ENCODE assay signal across 15 cellular contexts in the genomic region with DNA sequence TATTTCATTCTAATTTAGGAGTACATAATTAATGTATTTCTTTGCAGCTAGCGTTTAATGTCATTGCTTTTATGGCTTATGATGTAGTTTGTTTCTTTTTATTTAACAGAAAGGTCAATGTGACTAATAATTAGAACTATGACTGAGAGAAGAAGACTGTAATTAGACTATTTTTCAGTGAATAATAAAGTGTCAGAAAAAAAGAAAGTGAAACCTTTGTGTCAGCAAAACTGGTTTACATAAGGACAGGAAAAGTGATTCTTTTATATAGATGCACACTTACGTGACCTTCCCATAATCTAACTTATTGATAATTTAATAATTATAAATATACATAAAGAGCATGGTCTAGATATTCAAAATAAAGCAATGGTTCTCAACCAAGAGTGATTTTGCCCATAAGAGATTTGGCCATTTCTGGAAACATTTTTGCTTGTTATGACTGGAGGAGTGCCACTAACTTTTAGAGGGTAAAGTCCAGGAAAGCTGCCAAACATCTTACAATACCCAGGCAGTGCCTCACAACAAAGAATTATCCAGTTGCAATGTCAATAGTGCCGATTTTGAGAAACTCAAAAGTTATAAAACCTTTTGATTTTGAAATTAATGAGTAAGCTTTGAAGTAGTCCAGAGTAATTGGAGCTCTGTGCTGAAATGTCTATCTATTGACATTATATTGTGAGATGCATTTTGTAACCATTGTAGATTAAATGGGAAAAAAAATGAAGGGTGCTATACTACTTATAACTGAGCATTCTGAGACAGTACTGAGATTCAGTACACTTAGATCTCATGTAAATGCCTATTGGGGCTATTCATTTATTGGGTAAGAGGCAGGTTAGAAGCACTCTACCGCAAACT.
DNase-seq lines count a peak whose midpoint lies in the region; ATAC-seq, FAIRE-seq and TF ChIP-seq lines count a peak whose summit lies in the region.
"Had no signal": no experiment of that assay in that cellular context is flagged by ENCODE, and none has a peak within 500 bp of the region (broad histone marks: within the 10 kb centered on the region; RNA-seq: fewer than 3 reads in every experiment).

No MANE protein-coding gene starts in this region.

- DNase-seq in GM12878 (ENCODE audit: low read depth, low spot score): no peak
- no peak for DNase-seq in osteoblast (ENCODE audit: insufficient read length, low spot score, missing footprints)
- DNase-seq in activated CD4-positive, alpha-beta T cell treated with anti-CD3 and anti-CD28 coated beads for 36 hours: no peak
- DNase-seq in stimulated activated naive B cell treated with anti-CD40 and anti-IgM and Interleukin-4, amounts not matched to agents 10 μg/mL and 1 μg/mL and 100 μg/mL, for 72 hours: no peak
- DNase-seq in GM13977 (ENCODE audit: low spot score): no peak
- no peak for DNase-seq in NCI-H748 treated with DMSO at 0.1 percent for 48 hours (lab: John Stamatoyannopoulos, UW)
- DNase-seq: anterior cingulate cortex; CD8-positive, alpha-beta T cell; erythroblast; nephron progenitor cell had no signal

- in situ Hi-C loops in GM12878 (cut with MboI): no loop called here
- in situ Hi-C loops in GM13977 (cut with MboI; ENCODE audit: low pct_unique_long_range_greater_than_20kb, low sequenced_read_pairs, unreplicated experiment): no loop called here

- H3K27me3 ChIP-seq in KMS-11 (ENCODE audit: insufficient read depth, low read depth) (no peaks in the 10 kb centered on the region), GM12878 (replicated peaks in 1 of 2; ENCODE audit: control insufficient read depth in 2 of 2, insufficient read depth in 2 of 2, low read length in 1 of 2) (no peaks in the 10 kb centered on the region), osteoblast (ENCODE audit: insufficient read depth, low read length) (no peaks in the 10 kb centered on the region)

- CTCF ChIA-PET in GM12878 (lab: Yijun Ruan, JAX): no interaction called here
- CTCF ChIA-PET in activated CD4-positive, alpha-beta T cell treated with anti-CD3 and anti-CD28 coated beads for 36 hours (lab: Charles Lee): no interaction called here

- peak overlapping the region; percentile 72 for H3K27ac ChIP-seq in KMS-11
- H3K27ac ChIP-seq in GM12878 (ENCODE audit: control insufficient read depth, insufficient read depth): no peak overlapping the region
- no peak overlapping the region for H3K27ac ChIP-seq in osteoblast (ENCODE audit: low read depth, low read length)

- no peaks in the 10 kb centered on the region for H3K4me1 Mint-ChIP-seq in activated CD4-positive, alpha-beta T cell treated with anti-CD3 and anti-CD28 coated beads for 36 hours
- no peaks in the 10 kb centered on the region for H3K4me1 Mint-ChIP-seq in stimulated activated naive B cell treated with anti-CD40 and anti-IgM and Interleukin-4, amounts not matched to agents 10 μg/mL and 1 μg/mL and 100 μg/mL, for 72 hours
- H3K4me1 Mint-ChIP-seq: IgD-negative memory B cell, nephron progenitor cell had no signal

- H3K27me3 Mint-ChIP-seq in activated CD4-positive, alpha-beta T cell treated with anti-CD3 and anti-CD28 coated beads for 36 hours: no peaks in the 10 kb centered on the region
- H3K27me3 Mint-ChIP-seq in stimulated activated naive B cell treated with anti-CD40 and anti-IgM and Interleukin-4, amounts not matched to agents 10 μg/mL and 1 μg/mL and 100 μg/mL, for 72 hours: no peaks in the 10 kb centered on the region
- H3K27me3 Mint-ChIP-seq: IgD-negative memory B cell; stimulated activated naive CD8-positive, alpha-beta T cell treated with anti-CD3 and anti-CD28 coated beads, Interleukin-15, Interleukin-2, amounts not matched to agents 100 ng/mL and 50 ng/mL, for 24 hours had no signal

- RAD21 ChIA-PET in GM12878 (lab: Charles Lee; ENCODE audit: unreplicated experiment): no interaction called here

- no peak for FAIRE-seq in GM12878 (lab: Jason Lieb, UNC)
- FAIRE-seq: islet of Langerhans had no signal

- H4K20me1 ChIP-seq in KMS-11 (ENCODE audit: insufficient read depth) (no peaks in the 10 kb centered on the region), GM12878 (ENCODE audit: control insufficient read depth, insufficient read depth) (no peaks in the 10 kb centered on the region), osteoblast (ENCODE audit: insufficient read depth, low read length) (no peaks in the 10 kb centered on the region)

- ATAC-seq in GM18870 (IDR thresholded peaks at IDR 0.05; ENCODE audit: unreplicated experiment) (peak; percentile 71), GM12878 (peak; percentile 50)
- no peak for ATAC-seq in activated CD4-positive, alpha-beta T cell treated with anti-CD3 and anti-CD28 coated beads for 36 hours
- ATAC-seq in stimulated activated naive B cell treated with anti-CD40 and anti-IgM and Interleukin-4, amounts not matched to agents 10 μg/mL and 1 μg/mL and 100 μg/mL, for 72 hours (replicated peaks): no peak
- ATAC-seq: CD8-positive, alpha-beta T cell had no signal

- H3K4me3 ChIP-seq in KMS-11 (IDR thresholded peaks at IDR 0.05; ENCODE audit: insufficient read depth, low read depth, low read length) (no peak overlapping the region), GM12878 (no peak overlapping the region), osteoblast (ENCODE audit: insufficient read depth, low read length) (no peak overlapping the region)

- no peak overlapping the region for H3K27ac Mint-ChIP-seq in activated CD4-positive, alpha-beta T cell treated with anti-CD3 and anti-CD28 coated beads for 36 hours
- no peak overlapping the region for H3K27ac Mint-ChIP-seq in stimulated activated naive B cell treated with anti-CD40 and anti-IgM and Interleukin-4, amounts not matched to agents 10 μg/mL and 1 μg/mL and 100 μg/mL, for 72 hours
- H3K27ac Mint-ChIP-seq: CD8-positive, alpha-beta T cell; IgD-negative memory B cell; nephron progenitor cell; stimulated activated naive CD8-positive, alpha-beta T cell treated with anti-CD3 and anti-CD28 coated beads, Interleukin-15, Interleukin-2, amounts not matched to agents 100 ng/mL and 50 ng/mL, for 24 hours had no signal

- TF ChIP-seq CTCF in KMS-11 (conservative IDR thresholded peaks at IDR 0.05; ENCODE audit: low read depth, low read length): no peak
- TF ChIP-seq CTCF in GM12878 (IDR thresholded peaks at IDR 0.05 in 2 of 3, conservative IDR thresholded peaks at IDR 0.05 in 1 of 3; ENCODE audit: control insufficient read depth in 2 of 3, extremely low read depth in 1 of 3, insufficient read depth in 1 of 3, low read depth in 3 of 3, low read length in 3 of 3): no peak
- no peak for TF ChIP-seq CTCF in osteoblast (IDR thresholded peaks at IDR 0.05; ENCODE audit: extremely low read depth, low read depth, low read length)
- TF ChIP-seq CTCF in GM13977 (IDR thresholded peaks at IDR 0.05; ENCODE audit: extremely low read depth, insufficient read depth, missing control alignments): no peak

- H3K79me2 ChIP-seq in KMS-11 (ENCODE audit: insufficient read depth, low read depth): no peaks in the 10 kb centered on the region
- H3K79me2 ChIP-seq in GM12878 (ENCODE audit: control insufficient read depth, insufficient read depth, low read length): no peaks in the 10 kb centered on the region
- no peaks in the 10 kb centered on the region for H3K79me2 ChIP-seq in osteoblast (ENCODE audit: insufficient read depth, low read length)

- H3K36me3 Mint-ChIP-seq in activated CD4-positive, alpha-beta T cell treated with anti-CD3 and anti-CD28 coated beads for 36 hours (ENCODE audit: low read depth): no peaks in the 10 kb centered on the region
- no peaks in the 10 kb centered on the region for H3K36me3 Mint-ChIP-seq in stimulated activated naive B cell treated with anti-CD40 and anti-IgM and Interleukin-4, amounts not matched to agents 10 μg/mL and 1 μg/mL and 100 μg/mL, for 72 hours
- H3K36me3 Mint-ChIP-seq: CD8-positive, alpha-beta T cell; IgD-negative memory B cell had no signal

- no peaks in the 10 kb centered on the region for H3K9me3 Mint-ChIP-seq in activated CD4-positive, alpha-beta T cell treated with anti-CD3 and anti-CD28 coated beads for 36 hours (ENCODE audit: low read depth)
- H3K9me3 Mint-ChIP-seq in stimulated activated naive B cell treated with anti-CD40 and anti-IgM and Interleukin-4, amounts not matched to agents 10 μg/mL and 1 μg/mL and 100 μg/mL, for 72 hours: no peaks in the 10 kb centered on the region
- H3K9me3 Mint-ChIP-seq: CD8-positive, alpha-beta T cell; nephron progenitor cell; stimulated activated naive CD8-positive, alpha-beta T cell treated with anti-CD3 and anti-CD28 coated beads, Interleukin-15, Interleukin-2, amounts not matched to agents 100 ng/mL and 50 ng/mL, for 24 hours had no signal

- H3K4me1 ChIP-seq in KMS-11 (ENCODE audit: low read depth, poor library complexity, severe bottlenecking) (peaks cover 42% of the 10 kb centered on the region), GM12878 (ENCODE audit: control insufficient read depth, insufficient read depth, low read length) (no peaks in the 10 kb centered on the region), osteoblast (ENCODE audit: insufficient read depth, low read length) (peaks cover 26% of the 10 kb centered on the region)

- H3K9ac ChIP-seq in KMS-11 (peak overlapping the region; percentile 30), GM12878 (ENCODE audit: control insufficient read depth, insufficient read depth, low read length) (no peak overlapping the region)

- WGBS in GM12878 (ENCODE audit: insufficient coverage, insufficient replicate concordance, low lambda C conversion rate, missing lambda C conversion rate): 23% methylated on average over 4 of the region's 4 CpGs

- H3K9me3 ChIP-seq in GM12878 (replicated peaks; ENCODE audit: control insufficient read depth, insufficient read depth, low read length) (no peaks in the 10 kb centered on the region), osteoblast (ENCODE audit: low read depth, low read length) (no peaks in the 10 kb centered on the region)

- TF ChIP-seq RAD21 in GM12878 (IDR thresholded peaks at IDR 0.05; ENCODE audit: insufficient read depth, low read depth, low read length): no peak

- no peak for TF ChIP-seq POLR2A in GM12878 (IDR thresholded peaks at IDR 0.05; ENCODE audit: low read depth, low read length)

- POLR2A ChIA-PET in GM12878 (lab: Charles Lee): no interaction called here
- POLR2A ChIA-PET in activated CD4-positive, alpha-beta T cell treated with anti-CD3 and anti-CD28 coated beads for 36 hours (lab: Charles Lee): no interaction called here

- no peak for TF ChIP-seq EP300 in GM12878 (IDR thresholded peaks at IDR 0.05; ENCODE audit: borderline replicate concordance in 1 of 2, control insufficient read depth in 1 of 2, low read depth in 2 of 2, low read length in 2 of 2)

- no peak overlapping the region for H3K4me3 Mint-ChIP-seq in activated CD4-positive, alpha-beta T cell treated with anti-CD3 and anti-CD28 coated beads for 36 hours
- no peak overlapping the region for H3K4me3 Mint-ChIP-seq in stimulated activated naive B cell treated with anti-CD40 and anti-IgM and Interleukin-4, amounts not matched to agents 10 μg/mL and 1 μg/mL and 100 μg/mL, for 72 hours
- H3K4me3 Mint-ChIP-seq: CD8-positive, alpha-beta T cell; nephron progenitor cell; stimulated activated naive CD8-positive, alpha-beta T cell treated with anti-CD3 and anti-CD28 coated beads, Interleukin-15, Interleukin-2, amounts not matched to agents 100 ng/mL and 50 ng/mL, for 24 hours had no signal

- BruUV-seq in GM12878 (replicated peaks; lab: Mats Ljungman, UMichigan): no TSS peak

- SMC1A ChIA-PET in GM12878 (lab: Charles Lee; ENCODE audit: uncharacterized antibody, unreplicated experiment): no interaction called here

- H3K4me2 ChIP-seq in KMS-11 (peak overlapping the region; percentile 97), GM12878 (ENCODE audit: control insufficient read depth, insufficient read depth) (no peak overlapping the region), osteoblast (ENCODE audit: insufficient read depth, low read length) (peak overlapping the region; percentile 54)

- H2AFZ ChIP-seq in KMS-11 (ENCODE audit: low read depth): peak overlapping the region; percentile 44
- H2AFZ ChIP-seq in GM12878 (ENCODE audit: control insufficient read depth, low read depth, low read length): peak overlapping the region; percentile 17; the same call in 1 of the 2 replicates
- no peak overlapping the region for H2AFZ ChIP-seq in osteoblast (ENCODE audit: low read length)

- H3K36me3 ChIP-seq in KMS-11 (ENCODE audit: insufficient read depth) (no peaks in the 10 kb centered on the region), GM12878 (ENCODE audit: control insufficient read depth in 2 of 2, insufficient read depth in 2 of 2, low read length in 1 of 2) (no peaks in the 10 kb centered on the region), osteoblast (ENCODE audit: insufficient read depth, low read length) (no peaks in the 10 kb centered on the region)

- intact Hi-C loops in GM12878 (cut with micrococcal nuclease; ENCODE audit: unreplicated experiment): no loop called here
- intact Hi-C loops in activated CD4-positive, alpha-beta T cell treated with anti-CD3 and anti-CD28 coated beads for 36 hours (cut with DNase I, micrococcal nuclease): no loop called here

Comparison
In these comparisons a context has a peak if more than half of its experiments do, and no peak if none do; other contexts are left out.
1. ATAC-seq: peak in GM18870 (single experiment) and GM12878 (single experiment); none in activated CD4-positive, alpha-beta T cell treated with anti-CD3 and anti-CD28 coated beads for 36 hours (single experiment) and stimulated activated naive B cell treated with anti-CD40 and anti-IgM and Interleukin-4, amounts not matched to agents 10 μg/mL and 1 μg/mL and 100 μg/mL, for 72 hours (0 of 2).